In genomic region chr19:30076751-30077670, GRCh38 we compare ENCODE assay signal across 15 cellular contexts.
A peak's percentile ranks its signal among the peaks of the same experiment; 100 is the strongest.
DNase-seq lines count a peak whose midpoint lies in the region; ATAC-seq and TF ChIP-seq lines count a peak whose summit lies in the region.
"Had no signal": no experiment of that assay in that cellular context is flagged by ENCODE, and none has a peak within 500 bp of the region (broad histone marks: within the 10 kb centered on the region; RNA-seq: fewer than 3 reads in every experiment).

No MANE protein-coding gene starts in this region.

- no peak for TF ChIP-seq POLR2A in HCT116 (IDR thresholded peaks at IDR 0.05; ENCODE audit: borderline replicate concordance, extremely low read depth, insufficient read depth, insufficient read length)
- TF ChIP-seq POLR2A in sigmoid colon (IDR thresholded peaks at IDR 0.05): no peak

- no peak for TF ChIP-seq RAD21 in HCT116 (IDR thresholded peaks at IDR 0.05; ENCODE audit: low read depth)

- H3K27me3 Mint-ChIP-seq in CD14-positive monocyte (ENCODE audit: low read depth in 3 of 3) (peaks cover 5 to 10% (median 5%) of the 10 kb centered on the region in 3 donors), endodermal cell (ENCODE audit: insufficient read depth) (peaks cover 3% of the 10 kb centered on the region)

- peak; percentile 27 for DNase-seq in CD14-positive monocyte (ENCODE audit: low spot score)
- no peak for DNase-seq in HCT116 (ENCODE audit: low read depth, low spot score)
- DNase-seq in endodermal cell: peak; percentile 38
- DNase-seq in sigmoid colon: peak; percentile 63
- no peak for DNase-seq in occipital lobe (lab: John Stamatoyannopoulos, UW)
- DNase-seq in activated gamma-delta T cell treated with Interleukin-2 at 50 U/mL for 16 hours: no peak
- DNase-seq: CD8-positive, alpha-beta memory T cell; MG63; NCI-H1092 treated with DMSO at 0.1 percent for 48 hours; NCI-H1694; NCI-H2107 had no signal

- H3K36me3 Mint-ChIP-seq in CD14-positive monocyte: no peaks in the 10 kb centered on the region
- no peaks in the 10 kb centered on the region for H3K36me3 Mint-ChIP-seq in endodermal cell (ENCODE audit: low read depth)
- H3K36me3 Mint-ChIP-seq: CD8-positive, alpha-beta memory T cell had no signal

- WGBS in endodermal cell (ENCODE audit: insufficient coverage in 1 of 2, insufficient read length in 1 of 2), 2 experiments: 89 to 90% methylated on average over 8 to 14 of the region's 14 CpGs
- 79 to 86% methylated on average over 14 of the region's 14 CpGs for WGBS in sigmoid colon, 2 donors

- POLR2A ChIA-PET in HCT116 (lab: Charles Lee): no interaction called here

- H4K20me1 ChIP-seq in HCT116 (ENCODE audit: insufficient read depth): no peaks in the 10 kb centered on the region

- TF ChIP-seq EP300 in sigmoid colon (IDR thresholded peaks at IDR 0.05): no peak

- H3K4me1 Mint-ChIP-seq in CD14-positive monocyte: no peaks in the 10 kb centered on the region
- H3K4me1 Mint-ChIP-seq in endodermal cell: peaks cover 3% of the 10 kb centered on the region
- H3K4me1 Mint-ChIP-seq: CD8-positive, alpha-beta memory T cell had no signal

- no peak overlapping the region for H2AFZ ChIP-seq in HCT116 (ENCODE audit: low read depth, low read length, poor library complexity, severe bottlenecking)

- H3K4me3 Mint-ChIP-seq in CD14-positive monocyte (peak overlapping the region in 1 of 2 donors; percentile 40), endodermal cell (no peak overlapping the region)
- H3K4me3 Mint-ChIP-seq: CD8-positive, alpha-beta memory T cell had no signal

- CTCF ChIA-PET in HCT116 (lab: Charles Lee): no interaction called here

- RAD21 ChIA-PET in HCT116 (lab: Charles Lee; ENCODE audit: low non-redundant PET in 1 of 2, low total read pairs in 2 of 2, uncharacterized antibody in 2 of 2, unreplicated experiment in 2 of 2): no interaction called here

- TF ChIP-seq CTCF in CD14-positive monocyte (IDR thresholded peaks at IDR 0.05) (no peak), HCT116 (IDR thresholded peaks at IDR 0.05 in 2 of 3, conservative IDR thresholded peaks at IDR 0.05 in 1 of 3; ENCODE audit: borderline replicate concordance in 1 of 3, insufficient read depth in 1 of 3, low read depth in 2 of 3, low read length in 2 of 3) (no peak), endodermal cell (conservative IDR thresholded peaks at IDR 0.05) (no peak), sigmoid colon (IDR thresholded peaks at IDR 0.05) (no peak)

- no peaks in the 10 kb centered on the region for H3K9me3 Mint-ChIP-seq in CD14-positive monocyte
- H3K9me3 Mint-ChIP-seq in endodermal cell: no peaks in the 10 kb centered on the region

- no peak overlapping the region for H3K27ac Mint-ChIP-seq in CD14-positive monocyte
- H3K27ac Mint-ChIP-seq in endodermal cell: peak overlapping the region; percentile 39
- H3K27ac Mint-ChIP-seq: CD8-positive, alpha-beta memory T cell had no signal

- BruUV-seq in HCT116 (replicated peaks; lab: Mats Ljungman, UMichigan): no TSS peak

- no peak overlapping the region for H3K4me2 ChIP-seq in HCT116 (ENCODE audit: low read length)
- H3K4me2 ChIP-seq: KMS-11 had no signal

- no peaks in the 10 kb centered on the region for H3K36me3 ChIP-seq in HCT116 (ENCODE audit: control insufficient read depth in 1 of 2, insufficient read depth in 2 of 2, low read length in 2 of 2)
- no peaks in the 10 kb centered on the region for H3K36me3 ChIP-seq in endodermal cell (ENCODE audit: control insufficient read depth, insufficient read depth, low read length)
- no peaks in the 10 kb centered on the region for H3K36me3 ChIP-seq in sigmoid colon
- H3K36me3 ChIP-seq: HAP-1, MG63 had no signal

- H3K9me3 ChIP-seq in HCT116 (ENCODE audit: control insufficient read depth in 1 of 2, insufficient read depth in 1 of 2, low read depth in 1 of 2, low read length in 2 of 2) (no peaks in the 10 kb centered on the region), endodermal cell (ENCODE audit: control insufficient read depth, low read length) (no peaks in the 10 kb centered on the region), sigmoid colon (no peaks in the 10 kb centered on the region)
- H3K9me3 ChIP-seq: HAP-1, MG63 had no signal

- H3K27me3 ChIP-seq in HCT116 (ENCODE audit: insufficient read depth, low read length) (peaks cover 30% of the 10 kb centered on the region), endodermal cell (ENCODE audit: control insufficient read depth, insufficient read depth, low read length, poor library complexity, severe bottlenecking) (no peaks in the 10 kb centered on the region), sigmoid colon (no peaks in the 10 kb centered on the region)
- H3K27me3 ChIP-seq: MG63 had no signal

- H3K27ac ChIP-seq in HCT116 (ENCODE audit: low read depth, low read length): no peak overlapping the region
- no peak overlapping the region for H3K27ac ChIP-seq in endodermal cell (ENCODE audit: low read depth, low read length)
- no peak overlapping the region for H3K27ac ChIP-seq in sigmoid colon
- H3K27ac ChIP-seq: HL-60, KMS-11 had no signal

- H3K4me3 ChIP-seq in HCT116 (replicated peaks in 1 of 2; ENCODE audit: low read depth in 1 of 2, low read length in 2 of 2) (no peak overlapping the region), endodermal cell (ENCODE audit: low read length) (no peak overlapping the region), sigmoid colon (no peak overlapping the region)
- H3K4me3 ChIP-seq: HAP-1, MG63 had no signal

- no peak overlapping the region for H3K9ac ChIP-seq in HCT116 (ENCODE audit: low read length)
- H3K9ac ChIP-seq in endodermal cell (ENCODE audit: extremely low read depth, low read length, poor library complexity, severe bottlenecking): no peak overlapping the region
- H3K9ac ChIP-seq: KMS-11 had no signal

- ATAC-seq in HCT116 (peak; percentile 64), GM18907 (IDR thresholded peaks at IDR 0.05; ENCODE audit: unreplicated experiment) (no peak)

- no peaks in the 10 kb centered on the region for H3K9me2 ChIP-seq in HCT116 (ENCODE audit: insufficient read depth)

- intact Hi-C loops in CD14-positive monocyte (cut with micrococcal nuclease) (no loop called here), HCT116 (cut with micrococcal nuclease) (no loop called here), sigmoid colon (cut with DNase I) (no loop called here)

- H3K79me2 ChIP-seq in HCT116 (ENCODE audit: insufficient read depth, low read length): no peaks in the 10 kb centered on the region

- H3K4me1 ChIP-seq in HCT116 (ENCODE audit: control insufficient read depth in 1 of 2, insufficient read depth in 2 of 2, low read length in 2 of 2): no peaks in the 10 kb centered on the region
- H3K4me1 ChIP-seq in endodermal cell (ENCODE audit: control insufficient read depth, insufficient read depth, low read length): no peaks in the 10 kb centered on the region
- peaks cover 0 to 1% (median 0%) of the 10 kb centered on the region in 4 donors for H3K4me1 ChIP-seq in sigmoid colon
- H3K4me1 ChIP-seq: HAP-1 had no signal

TF ChIP-seq in HCT116, 20 proteins besides CTCF, POLR2A, EP300 and RAD21 (continues in another document):
- TF ChIP-seq SP1 (IDR thresholded peaks at IDR 0.05; ENCODE audit: low read depth) (no peak), CBX3 (IDR thresholded peaks at IDR 0.05; ENCODE audit: low read depth) (no peak), ZFX (IDR thresholded peaks at IDR 0.05) (no peak), JUND (IDR thresholded peaks at IDR 0.05) (no peak), POLR2AphosphoS5 (IDR thresholded peaks at IDR 0.05; ENCODE audit: low read depth, low read length) (no peak), EZH2 (IDR thresholded peaks at IDR 0.05) (no peak), TCF7L2 (IDR thresholded peaks at IDR 0.05; ENCODE audit: borderline replicate concordance, extremely low read depth, insufficient read depth, insufficient read length) (no peak), EGR1 (IDR thresholded peaks at IDR 0.05; ENCODE audit: low read depth) (no peak), EZH2phosphoT487 (IDR thresholded peaks at IDR 0.05; ENCODE audit: borderline replicate concordance) (no peak)
- TF ChIP-seq, protein P1, sequence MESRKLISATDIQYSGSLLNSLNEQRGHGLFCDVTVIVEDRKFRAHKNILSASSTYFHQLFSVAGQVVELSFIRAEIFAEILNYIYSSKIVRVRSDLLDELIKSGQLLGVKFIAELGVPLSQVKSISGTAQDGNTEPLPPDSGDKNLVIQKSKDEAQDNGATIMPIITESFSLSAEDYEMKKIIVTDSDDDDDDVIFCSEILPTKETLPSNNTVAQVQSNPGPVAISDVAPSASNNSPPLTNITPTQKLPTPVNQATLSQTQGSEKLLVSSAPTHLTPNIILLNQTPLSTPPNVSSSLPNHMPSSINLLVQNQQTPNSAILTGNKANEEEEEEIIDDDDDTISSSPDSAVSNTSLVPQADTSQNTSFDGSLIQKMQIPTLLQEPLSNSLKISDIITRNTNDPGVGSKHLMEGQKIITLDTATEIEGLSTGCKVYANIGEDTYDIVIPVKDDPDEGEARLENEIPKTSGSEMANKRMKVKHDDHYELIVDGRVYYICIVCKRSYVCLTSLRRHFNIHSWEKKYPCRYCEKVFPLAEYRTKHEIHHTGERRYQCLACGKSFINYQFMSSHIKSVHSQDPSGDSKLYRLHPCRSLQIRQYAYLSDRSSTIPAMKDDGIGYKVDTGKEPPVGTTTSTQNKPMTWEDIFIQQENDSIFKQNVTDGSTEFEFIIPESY (IDR thresholded peaks at IDR 0.05; ENCODE audit: extremely low read depth, insufficient replicate concordance, low read length): no peak
- TF ChIP-seq, protein P2, sequence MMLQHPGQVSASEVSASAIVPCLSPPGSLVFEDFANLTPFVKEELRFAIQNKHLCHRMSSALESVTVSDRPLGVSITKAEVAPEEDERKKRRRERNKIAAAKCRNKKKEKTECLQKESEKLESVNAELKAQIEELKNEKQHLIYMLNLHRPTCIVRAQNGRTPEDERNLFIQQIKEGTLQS (IDR thresholded peaks at IDR 0.05): no peak
- TF ChIP-seq, protein P3, sequence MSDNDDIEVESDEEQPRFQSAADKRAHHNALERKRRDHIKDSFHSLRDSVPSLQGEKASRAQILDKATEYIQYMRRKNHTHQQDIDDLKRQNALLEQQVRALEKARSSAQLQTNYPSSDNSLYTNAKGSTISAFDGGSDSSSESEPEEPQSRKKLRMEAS (IDR thresholded peaks at IDR 0.05): no peak

Comparison
In these comparisons a context has a peak if more than half of its experiments do, and no peak if none do; other contexts are left out.
1. DNase-seq: peak in CD14-positive monocyte (single experiment), endodermal cell (single experiment) and sigmoid colon (single experiment); none in HCT116 (single experiment), occipital lobe (single experiment) and activated gamma-delta T cell treated with Interleukin-2 at 50 U/mL for 16 hours (single experiment).